In genomic region chr4:37717575-37717974, GRCh38 we compare ENCODE assay signal across 12 cellular contexts. TPM values are rescaled to one million over a fixed set of nuclear protein-coding genes. Genes with fewer than 3 reads are reported as not detected.
DNase-seq lines count a peak whose midpoint lies in the region; ATAC-seq and TF ChIP-seq lines count a peak whose summit lies in the region.
"Had no signal": no experiment of that assay in that cellular context is flagged by ENCODE, and none has a peak within 500 bp of the region (broad histone marks: within the 10 kb centered on the region; RNA-seq: fewer than 3 reads in every experiment).

No MANE protein-coding gene starts in this region.

- CTCF ChIA-PET in activated CD4-positive, alpha-beta memory T cell treated with anti-CD3 and anti-CD28 coated beads for 36 hours (lab: Charles Lee): no interaction called here
- CTCF ChIA-PET in activated CD4-positive, alpha-beta memory T cell treated with anti-CD3 and anti-CD28 coated beads, Interleukin-2, amount 10 ng/mL, durations not matched to agents 7 days and 5 days (lab: Charles Lee): no interaction called here

- no peak overlapping the region for H3K4me3 Mint-ChIP-seq in activated CD4-positive, alpha-beta memory T cell treated with anti-CD3 and anti-CD28 coated beads for 36 hours
- H3K4me3 Mint-ChIP-seq in activated CD4-positive, alpha-beta memory T cell treated with anti-CD3 and anti-CD28 coated beads, Interleukin-2, amount 10 ng/mL, durations not matched to agents 7 days and 5 days: no peak overlapping the region
- H3K4me3 Mint-ChIP-seq: neural crest cell had no signal

- no peaks in the 10 kb centered on the region for H3K36me3 Mint-ChIP-seq in activated CD4-positive, alpha-beta memory T cell treated with anti-CD3 and anti-CD28 coated beads for 36 hours
- no peaks in the 10 kb centered on the region for H3K36me3 Mint-ChIP-seq in activated CD4-positive, alpha-beta memory T cell treated with anti-CD3 and anti-CD28 coated beads, Interleukin-2, amount 10 ng/mL, durations not matched to agents 7 days and 5 days (ENCODE audit: low read depth)

- no peak for TF ChIP-seq CTCF in NB4 (IDR thresholded peaks at IDR 0.05; ENCODE audit: low read depth, low read length)

- H3K4me3 ChIP-seq in NB4 (ENCODE audit: low read depth, low read length): no peak overlapping the region

- H3K4me1 Mint-ChIP-seq in activated CD4-positive, alpha-beta memory T cell treated with anti-CD3 and anti-CD28 coated beads for 36 hours (ENCODE audit: low read depth): peaks cover 29% of the 10 kb centered on the region
- peaks cover 40% of the 10 kb centered on the region for H3K4me1 Mint-ChIP-seq in activated CD4-positive, alpha-beta memory T cell treated with anti-CD3 and anti-CD28 coated beads, Interleukin-2, amount 10 ng/mL, durations not matched to agents 7 days and 5 days

- TF ChIP-seq POLR2A in NB4 (IDR thresholded peaks at IDR 0.05; ENCODE audit: extremely low read depth, insufficient read length): no peak

- intact Hi-C loops in activated CD4-positive, alpha-beta memory T cell treated with anti-CD3 and anti-CD28 coated beads for 36 hours (cut with micrococcal nuclease): loop anchor here (2.0 to 5.0 kb wide), 4 partner anchors 47 to 1165 kb away; partner anchors contain the start of gene TBC1D1

- POLR2A ChIA-PET in activated CD4-positive, alpha-beta memory T cell treated with anti-CD3 and anti-CD28 coated beads for 36 hours (lab: Charles Lee): no interaction called here
- POLR2A ChIA-PET in activated CD4-positive, alpha-beta memory T cell treated with anti-CD3 and anti-CD28 coated beads, Interleukin-2, amount 10 ng/mL, durations not matched to agents 7 days and 5 days (lab: Charles Lee): no interaction called here

- ATAC-seq in GM18511 (IDR thresholded peaks at IDR 0.05; ENCODE audit: unreplicated experiment) (no peak), GM19452 (IDR thresholded peaks at IDR 0.05; ENCODE audit: unreplicated experiment) (no peak)

- peak; percentile 37 for DNase-seq in activated CD4-positive, alpha-beta memory T cell treated with anti-CD3 and anti-CD28 coated beads for 36 hours
- no peak for DNase-seq in activated CD4-positive, alpha-beta memory T cell treated with anti-CD3 and anti-CD28 coated beads, Interleukin-2, amount 10 ng/mL, durations not matched to agents 7 days and 5 days
- DNase-seq in NB4 (ENCODE audit: low read depth) (peak; percentile 35), cerebellar cortex (ENCODE audit: low spot score) (peak; percentile 25), renal cortical epithelial cell (ENCODE audit: low read depth) (peak; percentile 56), mesenteric fat pad (ENCODE audit: low spot score) (no peak)
- DNase-seq: left cardiac atrium, MV-4-11, NCI-H526 had no signal

- H3K27ac Mint-ChIP-seq in activated CD4-positive, alpha-beta memory T cell treated with anti-CD3 and anti-CD28 coated beads for 36 hours: peak overlapping the region; percentile 6
- no peak overlapping the region for H3K27ac Mint-ChIP-seq in activated CD4-positive, alpha-beta memory T cell treated with anti-CD3 and anti-CD28 coated beads, Interleukin-2, amount 10 ng/mL, durations not matched to agents 7 days and 5 days

- H3K9me3 Mint-ChIP-seq in activated CD4-positive, alpha-beta memory T cell treated with anti-CD3 and anti-CD28 coated beads for 36 hours: no peaks in the 10 kb centered on the region
- no peaks in the 10 kb centered on the region for H3K9me3 Mint-ChIP-seq in activated CD4-positive, alpha-beta memory T cell treated with anti-CD3 and anti-CD28 coated beads, Interleukin-2, amount 10 ng/mL, durations not matched to agents 7 days and 5 days

- H3K27me3 Mint-ChIP-seq in activated CD4-positive, alpha-beta memory T cell treated with anti-CD3 and anti-CD28 coated beads for 36 hours: peaks cover 10% of the 10 kb centered on the region
- H3K27me3 Mint-ChIP-seq in activated CD4-positive, alpha-beta memory T cell treated with anti-CD3 and anti-CD28 coated beads, Interleukin-2, amount 10 ng/mL, durations not matched to agents 7 days and 5 days: peaks cover under 1% of the 10 kb centered on the region

RNA-seq across cellular contexts. Expression of gene RELL1, which starts 31.4 kb away (rescaled TPM):
- total RNA-seq in activated CD4-positive, alpha-beta memory T cell treated with anti-CD3 and anti-CD28 coated beads for 36 hours: 10 to 100 TPM; 15.0 to 16.0 TPM
- total RNA-seq in activated CD4-positive, alpha-beta memory T cell treated with anti-CD3 and anti-CD28 coated beads, Interleukin-2, amount 10 ng/mL, durations not matched to agents 7 days and 5 days: 10 to 100 TPM; 40.9 to 44.9 TPM
- total RNA-seq in renal cortical epithelial cell: 71.7 and 171 TPM in 2 replicates
- total RNA-seq in mesenteric fat pad: 56.2 TPM

Comparison
In these comparisons a context has a peak if more than half of its experiments do, and no peak if none do; other contexts are left out.
1. DNase-seq: peak in activated CD4-positive, alpha-beta memory T cell treated with anti-CD3 and anti-CD28 coated beads for 36 hours (single experiment), NB4 (single experiment), cerebellar cortex (single experiment) and renal cortical epithelial cell (single experiment); none in activated CD4-positive, alpha-beta memory T cell treated with anti-CD3 and anti-CD28 coated beads, Interleukin-2, amount 10 ng/mL, durations not matched to agents 7 days and 5 days (single experiment) and mesenteric fat pad (single experiment).